In genomic region chrX:73563740-73564073, GRCh38 we compare ENCODE assay signal across 1 cellular context.
TF ChIP-seq lines count a peak whose summit lies in the region.

No MANE protein-coding gene starts in this region.

TF ChIP-seq in GM23338, 12 proteins besides CTCF, POLR2A, EP300 and RAD21 (continued from another document):
- no peak for TF ChIP-seq REST (IDR thresholded peaks at IDR 0.05; ENCODE audit: unreplicated experiment)
- no peak for TF ChIP-seq POLR2AphosphoS5 (IDR thresholded peaks at IDR 0.05; ENCODE audit: low read depth)
